8 cellular contexts compared by ENCODE assay signal in genomic region chr10:100966887-100967286, GRCh38. TPM values are rescaled to one million over a fixed set of nuclear protein-coding genes. Genes with fewer than 3 reads are reported as not detected.
"Had no signal": no experiment of that assay in that cellular context is flagged by ENCODE, and none has a peak within 500 bp of the region (broad histone marks: within the 10 kb centered on the region; RNA-seq: fewer than 3 reads in every experiment).

No MANE protein-coding gene starts in this region.

- ATAC-seq: HCT116 had no signal

- FAIRE-seq: HTR-8/SVneo had no signal

- DNase-seq: GM23248, GOT3, H7, KG1 had no signal

- H3K4me3 ChIP-seq: GM23248, HAP-1 had no signal

- H3K27ac ChIP-seq: GM23248 had no signal

- H3K9me3 ChIP-seq: HAP-1 had no signal

- H2AFZ ChIP-seq: GM23248 had no signal

- H3K9ac ChIP-seq: GM23248 had no signal

RNA-seq across cellular contexts. Expression of gene SEMA4G, which starts 2.4 kb away (rescaled TPM):
- polyA plus RNA-seq: IgD-negative memory B cell had no signal
